11 cellular contexts compared by ENCODE assay signal in the genomic region with DNA sequence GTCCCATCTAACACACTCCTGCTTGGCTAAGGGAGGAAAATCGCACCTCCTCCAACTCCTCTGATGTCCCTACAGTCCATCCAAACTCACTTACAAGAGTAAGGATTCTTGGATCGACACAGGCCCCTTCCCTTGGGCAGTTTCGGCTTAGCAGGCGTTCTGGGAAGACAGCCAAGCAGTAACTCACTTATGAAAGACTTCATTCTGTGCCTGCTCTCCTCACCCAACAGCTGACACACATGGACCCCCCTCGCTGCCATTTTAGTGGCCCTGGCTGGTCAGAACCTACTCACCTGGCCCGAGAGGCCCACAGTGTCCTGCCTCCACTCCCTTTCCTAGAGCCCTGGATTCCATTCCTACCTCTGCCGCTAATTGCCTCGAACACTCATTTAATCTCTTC. TPM values are rescaled to one million over a fixed set of nuclear protein-coding genes. Genes with fewer than 3 reads are reported as not detected.
DNase-seq lines count a peak whose midpoint lies in the region; ATAC-seq, FAIRE-seq and TF ChIP-seq lines count a peak whose summit lies in the region.
"Had no signal": no experiment of that assay in that cellular context is flagged by ENCODE, and none has a peak within 500 bp of the region (broad histone marks: within the 10 kb centered on the region; RNA-seq: fewer than 3 reads in every experiment).

No MANE protein-coding gene starts in this region.

- H3K4me1 Mint-ChIP-seq in progenitor cell of endocrine pancreas (ENCODE audit: low read depth): peaks cover 2% of the 10 kb centered on the region

- H3K27ac Mint-ChIP-seq in progenitor cell of endocrine pancreas: no peak overlapping the region

- intact Hi-C loops in heart right ventricle (cut with DNase I): loop anchor here in 5 of 10 donors (5.0 to 10.0 kb wide), 6 partner anchors 124 to 436 kb away; a partner anchor contains a TSS

- H3K27me3 ChIP-seq in heart right ventricle: no peaks in the 10 kb centered on the region
- H3K27me3 ChIP-seq in right atrium auricular region: no peaks in the 10 kb centered on the region

- H3K9me3 ChIP-seq in heart right ventricle (no peaks in the 10 kb centered on the region), right atrium auricular region (no peaks in the 10 kb centered on the region)

- H3K4me1 ChIP-seq in heart right ventricle (peaks cover 0 to 32% (median 6%) of the 10 kb centered on the region in 9 donors), right atrium auricular region (no peaks in the 10 kb centered on the region)

- ATAC-seq in heart right ventricle: peak in 6 of 8 donors; percentile 8 to 56 (median 17)
- no peak for ATAC-seq in omental fat pad (ENCODE audit: low FRiP score)

- H3K4me3 ChIP-seq in heart right ventricle: no peak overlapping the region
- H3K4me3 ChIP-seq in right atrium auricular region: no peak overlapping the region

- H3K27ac ChIP-seq in heart right ventricle: no peak overlapping the region
- H3K27ac ChIP-seq in right atrium auricular region: no peak overlapping the region

- H3K9me3 Mint-ChIP-seq in progenitor cell of endocrine pancreas (ENCODE audit: low read depth): no peaks in the 10 kb centered on the region

- FAIRE-seq in D721Med (lab: Jason Lieb, UNC): no peak

- no peaks in the 10 kb centered on the region for H3K36me3 ChIP-seq in heart right ventricle
- H3K36me3 ChIP-seq in right atrium auricular region: no peaks in the 10 kb centered on the region

- peaks cover 12% of the 10 kb centered on the region for H3K27me3 Mint-ChIP-seq in progenitor cell of endocrine pancreas

- WGBS in heart right ventricle, 2 donors: 55 to 61% methylated on average over 8 of the region's 8 CpGs

- DNase-seq in heart right ventricle (no peak), right atrium auricular region (ENCODE audit: low spot score) (no peak), astrocyte of the hippocampus (ENCODE audit: low read depth, low spot score) (peak; percentile 87), iris pigment epithelial cell (ENCODE audit: low read depth) (peak; percentile 47), ureter (ENCODE audit: low spot score) (no peak), progenitor cell of endocrine pancreas (ENCODE audit: low spot score, unreplicated experiment) (no peak), omental fat pad (ENCODE audit: low spot score) (no peak), D721Med (ENCODE audit: insufficient read length, low spot score) (no peak)
- DNase-seq: effector memory CD4-positive, alpha-beta T cell; kidney glomerular epithelial cell had no signal

- TF ChIP-seq CTCF in heart right ventricle (IDR thresholded peaks at IDR 0.05) (no peak), right atrium auricular region (IDR thresholded peaks at IDR 0.05) (no peak), progenitor cell of endocrine pancreas (IDR thresholded peaks at IDR 0.05; ENCODE audit: unreplicated experiment) (no peak), omental fat pad (IDR thresholded peaks at IDR 0.05) (no peak), D721Med (IDR thresholded peaks at IDR 0.05; ENCODE audit: insufficient read depth, missing control alignments) (no peak)

- H3K4me3 Mint-ChIP-seq in progenitor cell of endocrine pancreas (ENCODE audit: low read depth): no peak overlapping the region
- H3K4me3 Mint-ChIP-seq: CD14-positive monocyte had no signal

- no peaks in the 10 kb centered on the region for H3K36me3 Mint-ChIP-seq in progenitor cell of endocrine pancreas (ENCODE audit: insufficient read depth)
- H3K36me3 Mint-ChIP-seq: CD14-positive monocyte had no signal

RNA-seq across cellular contexts. Expression of a gene that starts 52.3 kb away (rescaled TPM):
- under 1 TPM in 1 of 10 donors, not detected in 9; 0.49 TPM for total RNA-seq in heart right ventricle
- not detected for polyA plus RNA-seq in heart right ventricle
- not detected for total RNA-seq in right atrium auricular region
- total RNA-seq in ureter: 17.4 TPM
- 1.1 and 1.4 TPM in 2 replicates for total RNA-seq in progenitor cell of endocrine pancreas
- under 1 TPM in 1 of 4 donors, not detected in 3; 0.36 TPM for total RNA-seq in omental fat pad
- polyA plus RNA-seq: CD14-positive monocyte had no signal

Comparison
In these comparisons a context has a peak if more than half of its experiments do, and no peak if none do; other contexts are left out.
1. DNase-seq: peak in astrocyte of the hippocampus (single experiment) and iris pigment epithelial cell (single experiment); none in heart right ventricle (0 of 2), right atrium auricular region (single experiment), ureter (single experiment), progenitor cell of endocrine pancreas (single experiment), omental fat pad (single experiment) and D721Med (single experiment).